In genomic region chr7:29112721-29113120, GRCh38 we compare ENCODE assay signal across 16 cellular contexts. TPM values are rescaled to one million over a fixed set of nuclear protein-coding genes. Genes with fewer than 3 reads are reported as not detected.
DNase-seq lines count a peak whose midpoint lies in the region; ATAC-seq and TF ChIP-seq lines count a peak whose summit lies in the region.
"Had no signal": no experiment of that assay in that cellular context is flagged by ENCODE, and none has a peak within 500 bp of the region (broad histone marks: within the 10 kb centered on the region; RNA-seq: fewer than 3 reads in every experiment).

No MANE protein-coding gene starts in this region.

- H3K18ac ChIP-seq in trophoblast cell (ENCODE audit: low read length) = no peak overlapping the region

- H3K4me2 ChIP-seq in PC-3 (ENCODE audit: low read length) (peak overlapping the region; percentile 44), trophoblast cell (ENCODE audit: low read length) (peak overlapping the region; percentile 53)

- WGBS in trophoblast cell (ENCODE audit: extremely low coverage, insufficient coverage, insufficient read length) = no CpG with 5 or more reads among the region's 4 CpGs

- no peaks in the 10 kb centered on the region for H3K36me3 ChIP-seq in PC-3 (ENCODE audit: low read depth, low read length)
- H3K36me3 ChIP-seq in trophoblast cell (ENCODE audit: control insufficient read depth in 1 of 2, insufficient read depth in 2 of 2, low read length in 2 of 2) = peaks cover 3% of the 10 kb centered on the region in 2 experiments

- H3K27me3 Mint-ChIP-seq in Calu3 (ENCODE audit: unreplicated experiment) = no peaks in the 10 kb centered on the region

- H3K27ac Mint-ChIP-seq in Calu3 (ENCODE audit: unreplicated experiment) = peak overlapping the region; percentile 72
- H3K27ac Mint-ChIP-seq: B cell; CD4-positive, alpha-beta memory T cell; HFFc6 had no signal

- H3K9ac ChIP-seq in PC-3 (ENCODE audit: low read length) = no peak overlapping the region
- no peak overlapping the region for H3K9ac ChIP-seq in trophoblast cell (ENCODE audit: low read length)

- H2BK5ac ChIP-seq in trophoblast cell (ENCODE audit: low read depth, low read length, poor library complexity) = peak overlapping the region; percentile 75

- no peak overlapping the region for H3K4ac ChIP-seq in trophoblast cell (ENCODE audit: low read depth, low read length)

- no peaks in the 10 kb centered on the region for H4K20me1 ChIP-seq in PC-3 (ENCODE audit: low read length)

- H2AK5ac ChIP-seq in trophoblast cell (ENCODE audit: low read length) = no peak overlapping the region

- H4K12ac ChIP-seq in trophoblast cell (ENCODE audit: low read depth, low read length) = no peak overlapping the region

- no peak overlapping the region for H3K23ac ChIP-seq in trophoblast cell (ENCODE audit: low read length)

- H3K4me1 ChIP-seq in PC-3 (ENCODE audit: insufficient read depth, low read length) (peaks cover 51% of the 10 kb centered on the region), trophoblast cell (ENCODE audit: control insufficient read depth in 1 of 2, insufficient read depth in 2 of 2, low read length in 2 of 2) (peaks cover 25 to 33% of the 10 kb centered on the region in 2 experiments)

- no peak overlapping the region for H3K14ac ChIP-seq in trophoblast cell (ENCODE audit: low read length)

- H4K91ac ChIP-seq in trophoblast cell (ENCODE audit: low read depth, low read length) = no peak overlapping the region

- CTCF ChIA-PET in Calu3 (lab: Charles Lee) (interaction anchor here (0.6 to 4.0 kb wide), 9 partner anchors 33 to 615 kb away, joined by 3 to 37 read pairs (median 10); partner anchors contain the start of gene CPVL), PC-3 (lab: Charles Lee) (interaction anchor here (1.0 to 2.5 kb wide), 3 partner anchors 77 to 197 kb away, joined by 3 to 18 read pairs (median 12); no protein-coding TSS in a partner anchor)

- BruUV-seq in Calu3 (replicated peaks; lab: Mats Ljungman, UMichigan) (no TSS peak), PC-3 (replicated peaks; lab: Mats Ljungman, UMichigan) (no TSS peak)

- H3K36me3 Mint-ChIP-seq in Calu3 (ENCODE audit: insufficient read depth, unreplicated experiment) = no peaks in the 10 kb centered on the region
- H3K36me3 Mint-ChIP-seq: CD4-positive, alpha-beta memory T cell had no signal

- TF ChIP-seq CTCF in Calu3 (IDR thresholded peaks at IDR 0.05; ENCODE audit: unreplicated experiment) (no peak), PC-3 (conservative IDR thresholded peaks at IDR 0.05; ENCODE audit: low read depth, low read length) (no peak), epithelial cell of esophagus (IDR thresholded peaks at IDR 0.05; ENCODE audit: insufficient read depth, low read depth, low read length, missing control alignments) (no peak)

- DNase-seq in Calu3 (no peak), PC-3 (no peak), epithelial cell of esophagus (ENCODE audit: low read depth) (peak; percentile 44), trophoblast cell (peak; percentile 50 to 82), HuH-7 (ENCODE audit: low spot score) (no peak), NCI-H2081 treated with DMSO at 0.1 percent for 48 hours (lab: John Stamatoyannopoulos, UW) (no peak)
- DNase-seq in stimulated activated CD4-positive, alpha-beta T cell treated with anti-CD3 and anti-CD28 coated beads, Interleukin-12 subunit alpha, Interleukin-12 subunit beta, amount 100 ng/mL, for 4 hours = no peak
- DNase-seq: CD4-positive, alpha-beta memory T cell; DMS53; HCEC 1CT; HFFc6; KBM-7 had no signal

- H3K4me1 Mint-ChIP-seq in Calu3 (ENCODE audit: low read depth, unreplicated experiment) = peaks cover 59% of the 10 kb centered on the region

- H2BK12ac ChIP-seq in trophoblast cell (ENCODE audit: low read length) = no peak overlapping the region

- no peaks in the 10 kb centered on the region for H3K9me3 Mint-ChIP-seq in Calu3 (ENCODE audit: low read depth, unreplicated experiment)
- H3K9me3 Mint-ChIP-seq: HFFc6 had no signal

- H3K27ac ChIP-seq in PC-3 (ENCODE audit: low read length) (peak overlapping the region; percentile 70), trophoblast cell (ENCODE audit: low read depth, low read length) (peak overlapping the region; percentile 85)
- H3K27ac ChIP-seq: C4-2B had no signal

- H3F3A ChIP-seq in PC-3 (ENCODE audit: low read length, unreplicated experiment) = no peaks in the 10 kb centered on the region

- H3K79me2 ChIP-seq in PC-3 (ENCODE audit: low read length) = no peaks in the 10 kb centered on the region
- peaks cover 5% of the 10 kb centered on the region for H3K79me2 ChIP-seq in trophoblast cell (ENCODE audit: control insufficient read depth, insufficient read depth, low read length, poor library complexity)

- H2AFZ ChIP-seq in PC-3 (ENCODE audit: low read length) = no peak overlapping the region
- no peak overlapping the region for H2AFZ ChIP-seq in trophoblast cell (ENCODE audit: insufficient read depth, low read length, poor library complexity)

- POLR2A ChIA-PET in PC-3 (lab: Charles Lee; ENCODE audit: unreplicated experiment) = no interaction called here

- no peak for ATAC-seq in PC-3
- no peak for ATAC-seq in GM21515 (IDR thresholded peaks at IDR 0.05; ENCODE audit: unreplicated experiment)
- ATAC-seq: GM12878 had no signal

- H3K4me3 ChIP-seq in PC-3 (ENCODE audit: low read length) (no peak overlapping the region), epithelial cell of esophagus (ENCODE audit: low read length) (no peak overlapping the region), trophoblast cell (ENCODE audit: low read depth, low read length) (no peak overlapping the region)
- H3K4me3 ChIP-seq: GM12878 had no signal

- peak overlapping the region; percentile 92 for H2BK120ac ChIP-seq in trophoblast cell (ENCODE audit: insufficient read depth, low read length, poor library complexity)

- H3K4me3 Mint-ChIP-seq in Calu3 (ENCODE audit: low read depth, unreplicated experiment) = peak overlapping the region; percentile 60
- H3K4me3 Mint-ChIP-seq: B cell; CD4-positive, alpha-beta memory T cell; HFFc6 had no signal

- intact Hi-C loops in Calu3 (cut with micrococcal nuclease; ENCODE audit: unreplicated experiment) = loop anchor here (1.0 kb wide), 1 partner anchor 233 kb away; no protein-coding TSS in a partner anchor
- intact Hi-C loops in PC-3 (cut with micrococcal nuclease) = loop anchor here (1.0 to 10.0 kb wide), 4 partner anchors 35 to 452 kb away; partner anchors contain the start of genes CPVL and PRR15

- H3K27me3 ChIP-seq in PC-3 (ENCODE audit: low read length) (no peaks in the 10 kb centered on the region), trophoblast cell (ENCODE audit: insufficient read depth, low read length) (no peaks in the 10 kb centered on the region)

- no peak overlapping the region for H4K8ac ChIP-seq in trophoblast cell (ENCODE audit: low read depth, low read length)

- H3K79me1 ChIP-seq in trophoblast cell (ENCODE audit: low read length) = peaks cover 27% of the 10 kb centered on the region

- no peaks in the 10 kb centered on the region for H3K9me3 ChIP-seq in PC-3 (ENCODE audit: low read length)
- H3K9me3 ChIP-seq in trophoblast cell (ENCODE audit: insufficient read depth, low read depth, low read length) = no peaks in the 10 kb centered on the region

- H3K9me2 ChIP-seq in PC-3 (replicated peaks; ENCODE audit: low read length) = no peaks in the 10 kb centered on the region

RNA-seq across cellular contexts. Expression of gene CPVL, which starts 33.6 kb away (rescaled TPM):
- total RNA-seq in Calu3 (2022) (43.5 and 62.7 TPM in 2 replicates), PC-3 (2014; rRNA removed) (14.7 and 15.3 TPM in 2 replicates)
- 184 and 205 TPM in 2 replicates for polyA plus RNA-seq in trophoblast cell (2013)
- total RNA-seq: B cell, HFFc6 had no signal
- polyA plus RNA-seq: GM12878 had no signal

Comparison
In these comparisons a context has a peak if more than half of its experiments do, and no peak if none do; other contexts are left out.
1. DNase-seq: peak in epithelial cell of esophagus (single experiment) and trophoblast cell (2 of 2); none in Calu3 (single experiment), PC-3 (single experiment), HuH-7 (single experiment), stimulated activated CD4-positive, alpha-beta T cell treated with anti-CD3 and anti-CD28 coated beads, Interleukin-12 subunit alpha, Interleukin-12 subunit beta, amount 100 ng/mL, for 4 hours (single experiment) and NCI-H2081 treated with DMSO at 0.1 percent for 48 hours (single experiment).